Comparison of ENCODE assay signal across 19 cellular contexts in the genomic region with DNA sequence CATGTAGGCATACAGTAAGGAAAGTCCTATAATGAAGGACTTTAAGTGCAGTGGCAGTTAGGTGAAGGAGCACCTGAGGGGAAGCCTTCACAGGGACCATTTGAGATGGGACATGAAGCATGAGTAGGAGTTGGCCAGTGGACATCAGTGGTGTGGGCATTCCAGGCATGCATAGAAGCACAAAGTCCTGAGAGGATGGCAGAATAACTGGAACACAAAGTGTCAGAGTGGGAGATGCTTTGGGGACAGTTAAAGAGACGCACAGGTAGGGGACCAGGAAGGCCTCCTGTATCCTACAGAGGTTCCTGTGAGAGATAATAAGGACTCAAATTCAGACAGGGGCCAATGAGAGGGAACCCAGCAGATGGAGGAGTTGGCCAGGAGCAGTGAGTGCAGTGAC. TPM values are rescaled to one million over a fixed set of nuclear protein-coding genes. Genes with fewer than 3 reads are reported as not detected.
DNase-seq lines count a peak whose midpoint lies in the region; ATAC-seq and TF ChIP-seq lines count a peak whose summit lies in the region.
"Had no signal": no experiment of that assay in that cellular context is flagged by ENCODE, and none has a peak within 500 bp of the region (broad histone marks: within the 10 kb centered on the region; RNA-seq: fewer than 3 reads in every experiment).

No MANE protein-coding gene starts in this region.

- peak overlapping the region; percentile 68 for H3K4me3 Mint-ChIP-seq in activated naive CD4-positive, alpha-beta T cell treated with anti-CD3 and anti-CD28 coated beads, Interleukin-2, amount 50 U/mL, for 24 hours
- H3K4me3 Mint-ChIP-seq in activated T-helper 17 cell treated with anti-CD3 and anti-CD28 coated beads, Interleukin-2, amount 50 U/mL, for 72 hours: peak overlapping the region; percentile 63
- peak overlapping the region; percentile 61 to 76 for H3K4me3 Mint-ChIP-seq in stimulated activated naive CD8-positive, alpha-beta T cell treated with anti-CD3 and anti-CD28 coated beads, Interleukin-15, amount 100 ng/mL, for 72 hours

- no peak overlapping the region for H3K27ac ChIP-seq in PC-3 (ENCODE audit: low read length)
- H3K27ac ChIP-seq: epithelial cell of prostate, neutrophil, PC-9, VCaP had no signal

- no peaks in the 10 kb centered on the region for H3K79me2 ChIP-seq in PC-3 (ENCODE audit: low read length)

- peaks cover 10% of the 10 kb centered on the region for H3K9me3 Mint-ChIP-seq in activated naive CD4-positive, alpha-beta T cell treated with anti-CD3 and anti-CD28 coated beads, Interleukin-2, amount 50 U/mL, for 24 hours
- H3K9me3 Mint-ChIP-seq in activated T-helper 17 cell treated with anti-CD3 and anti-CD28 coated beads, Interleukin-2, amount 50 U/mL, for 72 hours: no peaks in the 10 kb centered on the region
- H3K9me3 Mint-ChIP-seq in stimulated activated naive CD8-positive, alpha-beta T cell treated with anti-CD3 and anti-CD28 coated beads, Interleukin-15, amount 100 ng/mL, for 72 hours: no peaks in the 10 kb centered on the region

- H2AFZ ChIP-seq in PC-3 (ENCODE audit: low read length): no peak overlapping the region
- H2AFZ ChIP-seq: PC-9 had no signal

- no peak for DNase-seq in activated naive CD4-positive, alpha-beta T cell treated with anti-CD3 and anti-CD28 coated beads, Interleukin-2, amount 50 U/mL, for 16 hours
- no peak for DNase-seq in stimulated activated naive CD8-positive, alpha-beta T cell treated with anti-CD3 and anti-CD28 coated beads, Interleukin-15, amount 100 ng/mL, for 72 hours
- DNase-seq in activated CD4-positive, CD25-positive, alpha-beta regulatory T cell (lab: John Stamatoyannopoulos, UW): no peak
- no peak for DNase-seq in PC-3
- DNase-seq: HCEC 1CT; mesenchymal stem cell; NCI-H1694; NCI-H510A; PC-9; stimulated activated CD4-positive, alpha-beta T cell treated with anti-CD3 and anti-CD28 coated beads, Interleukin-4, amount 100 ng/mL, for 1 hour; trophoblast cell had no signal

- no peaks in the 10 kb centered on the region for H3K27me3 Mint-ChIP-seq in activated naive CD4-positive, alpha-beta T cell treated with anti-CD3 and anti-CD28 coated beads, Interleukin-2, amount 50 U/mL, for 24 hours
- H3K27me3 Mint-ChIP-seq in activated T-helper 17 cell treated with anti-CD3 and anti-CD28 coated beads, Interleukin-2, amount 50 U/mL, for 72 hours: no peaks in the 10 kb centered on the region
- no peaks in the 10 kb centered on the region for H3K27me3 Mint-ChIP-seq in stimulated activated naive CD8-positive, alpha-beta T cell treated with anti-CD3 and anti-CD28 coated beads, Interleukin-15, amount 100 ng/mL, for 72 hours

- no peaks in the 10 kb centered on the region for H4K20me1 ChIP-seq in PC-3 (ENCODE audit: low read length)

- H3K36me3 Mint-ChIP-seq in activated naive CD4-positive, alpha-beta T cell treated with anti-CD3 and anti-CD28 coated beads, Interleukin-2, amount 50 U/mL, for 24 hours: peaks cover 5% of the 10 kb centered on the region
- peaks cover 7% of the 10 kb centered on the region for H3K36me3 Mint-ChIP-seq in activated T-helper 17 cell treated with anti-CD3 and anti-CD28 coated beads, Interleukin-2, amount 50 U/mL, for 72 hours (ENCODE audit: low read depth)

- peak overlapping the region; percentile 94 for H3K27ac Mint-ChIP-seq in activated naive CD4-positive, alpha-beta T cell treated with anti-CD3 and anti-CD28 coated beads, Interleukin-2, amount 50 U/mL, for 24 hours
- peak overlapping the region; percentile 64 for H3K27ac Mint-ChIP-seq in activated T-helper 17 cell treated with anti-CD3 and anti-CD28 coated beads, Interleukin-2, amount 50 U/mL, for 72 hours
- peak overlapping the region; percentile 66 to 87 for H3K27ac Mint-ChIP-seq in stimulated activated naive CD8-positive, alpha-beta T cell treated with anti-CD3 and anti-CD28 coated beads, Interleukin-15, amount 100 ng/mL, for 72 hours

- H3K9me2 ChIP-seq in PC-3 (replicated peaks; ENCODE audit: low read length): no peaks in the 10 kb centered on the region

- H3K4me2 ChIP-seq in PC-3 (ENCODE audit: low read length): no peak overlapping the region
- H3K4me2 ChIP-seq: PC-9 had no signal

- ATAC-seq in HG02623 (IDR thresholded peaks at IDR 0.05; ENCODE audit: unreplicated experiment) (peak; percentile 0), PC-3 (no peak), HG03442 (IDR thresholded peaks at IDR 0.05; ENCODE audit: unreplicated experiment) (no peak)
- ATAC-seq in activated T-helper 17 cell treated with anti-CD3 and anti-CD28 coated beads, Interleukin-2, amount 50 U/mL, for 72 hours (replicated peaks): no peak
- ATAC-seq in stimulated activated naive CD8-positive, alpha-beta T cell treated with anti-CD3 and anti-CD28 coated beads, Interleukin-15, amount 100 ng/mL, for 72 hours: peak; percentile 1
- ATAC-seq: sciatic nerve had no signal

- no peak overlapping the region for H3K9ac ChIP-seq in PC-3 (ENCODE audit: low read length)

- H3K36me3 ChIP-seq in PC-3 (ENCODE audit: low read depth, low read length): no peaks in the 10 kb centered on the region
- H3K36me3 ChIP-seq: neutrophil had no signal

- no peaks in the 10 kb centered on the region for H3K9me3 ChIP-seq in PC-3 (ENCODE audit: low read length)
- H3K9me3 ChIP-seq: neutrophil had no signal

- H3K27me3 ChIP-seq in PC-3 (ENCODE audit: low read length): no peaks in the 10 kb centered on the region
- H3K27me3 ChIP-seq: neutrophil had no signal

- POLR2A ChIA-PET in PC-3 (lab: Charles Lee; ENCODE audit: unreplicated experiment): no interaction called here

- intact Hi-C loops in PC-3 (cut with micrococcal nuclease): no loop called here

- H3F3A ChIP-seq in PC-3 (ENCODE audit: low read length, unreplicated experiment): peaks cover 4% of the 10 kb centered on the region

- H3K4me1 ChIP-seq in PC-3 (ENCODE audit: insufficient read depth, low read length): peaks cover 39% of the 10 kb centered on the region

- TF ChIP-seq CTCF in PC-3 (conservative IDR thresholded peaks at IDR 0.05; ENCODE audit: low read depth, low read length): no peak

- H3K4me3 ChIP-seq in PC-3 (ENCODE audit: low read length): no peak overlapping the region
- H3K4me3 ChIP-seq: PC-9 had no signal

- H3K4me1 Mint-ChIP-seq in activated naive CD4-positive, alpha-beta T cell treated with anti-CD3 and anti-CD28 coated beads, Interleukin-2, amount 50 U/mL, for 24 hours: peaks cover 98% of the 10 kb centered on the region
- peaks cover 73% of the 10 kb centered on the region for H3K4me1 Mint-ChIP-seq in activated T-helper 17 cell treated with anti-CD3 and anti-CD28 coated beads, Interleukin-2, amount 50 U/mL, for 72 hours
- peaks cover 100% of the 10 kb centered on the region for H3K4me1 Mint-ChIP-seq in stimulated activated naive CD8-positive, alpha-beta T cell treated with anti-CD3 and anti-CD28 coated beads, Interleukin-15, amount 100 ng/mL, for 72 hours

- BruUV-seq in PC-3 (replicated peaks; lab: Mats Ljungman, UMichigan): no TSS peak

- CTCF ChIA-PET in PC-3 (lab: Charles Lee): no interaction called here

RNA-seq across cellular contexts. Expression of a gene that starts 26.4 kb away (rescaled TPM):
- total RNA-seq in activated T-helper 17 cell treated with anti-CD3 and anti-CD28 coated beads, Interleukin-2, amount 50 U/mL, for 72 hours: 1 to 10 TPM; 3.1 to 3.7 TPM
- 14.5 and 22.4 TPM in 2 replicates for total RNA-seq in PC-3 (2014; rRNA removed)

RNA-seq across cellular contexts. Expression of a gene that starts 31.8 kb away (rescaled TPM):
- 1 to 10 TPM; 5.7 to 9.2 TPM for total RNA-seq in activated T-helper 17 cell treated with anti-CD3 and anti-CD28 coated beads, Interleukin-2, amount 50 U/mL, for 72 hours
- 0.44 and 0.46 TPM in 2 replicates for total RNA-seq in PC-3 (2014; rRNA removed)

Comparison
In these comparisons a context has a peak if more than half of its experiments do, and no peak if none do; other contexts are left out.
1. ATAC-seq: peak in HG02623 (single experiment) and stimulated activated naive CD8-positive, alpha-beta T cell treated with anti-CD3 and anti-CD28 coated beads, Interleukin-15, amount 100 ng/mL, for 72 hours (single experiment); none in activated T-helper 17 cell treated with anti-CD3 and anti-CD28 coated beads, Interleukin-2, amount 50 U/mL, for 72 hours (single experiment), PC-3 (single experiment) and HG03442 (single experiment).
2. Peak in every context shown above with its lines, with median percentiles within 50 percentile points of each other: H3K27ac Mint-ChIP-seq and H3K4me3 Mint-ChIP-seq.